Comparison of ENCODE assay signal across 8 cellular contexts in the genomic region with DNA sequence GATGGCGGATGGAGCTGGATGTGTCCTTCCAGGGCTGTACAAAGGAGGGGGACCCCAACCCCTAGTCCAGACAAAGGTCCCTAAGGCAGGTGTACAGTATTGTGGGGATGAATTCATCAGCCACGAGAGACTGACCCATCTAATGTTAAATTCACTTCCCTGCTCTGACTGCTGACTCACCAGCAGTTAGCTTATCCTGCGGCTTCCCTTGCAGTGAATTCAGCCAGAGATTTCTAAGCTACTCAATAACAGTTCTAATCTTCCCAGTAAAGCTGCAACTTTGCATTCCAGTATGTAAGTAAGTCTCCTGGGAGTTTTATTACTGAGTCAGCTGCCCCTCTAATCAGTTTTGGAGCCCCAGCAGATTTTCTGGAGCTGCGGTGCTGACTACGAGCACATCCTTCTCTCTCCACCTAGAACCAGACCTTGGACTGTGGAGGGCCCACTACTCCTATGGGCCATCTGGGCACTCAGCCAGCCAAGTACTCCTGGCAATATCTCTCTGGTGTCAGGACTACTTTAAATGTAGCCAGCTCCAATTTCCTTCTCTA. TPM values are rescaled to one million over a fixed set of nuclear protein-coding genes. Genes with fewer than 3 reads are reported as not detected.
DNase-seq lines count a peak whose midpoint lies in the region; ATAC-seq and TF ChIP-seq lines count a peak whose summit lies in the region.

No MANE protein-coding gene starts in this region.

- no peak for TF ChIP-seq POLR2A in gastrocnemius medialis (IDR thresholded peaks at IDR 0.05)

- H3K27me3 ChIP-seq in gastrocnemius medialis, result no peaks in the 10 kb centered on the region

- H3K4me3 ChIP-seq in SK-N-MC (peak overlapping the region; percentile 73), gastrocnemius medialis (peak overlapping the region in 3 of 4 donors; percentile 8 to 35 (median 13))

- in situ Hi-C loops in gastrocnemius medialis (cut with MboI; ENCODE audit: low sequenced_read_pairs in 4 of 4), result loop anchor here in 1 of 4 donors (25.0 kb wide), 1 partner anchor 764 kb away; a partner anchor contains a TSS

- H3K36me3 ChIP-seq in SK-N-MC (ENCODE audit: insufficient read depth, low read length) (no peaks in the 10 kb centered on the region), gastrocnemius medialis (no peaks in the 10 kb centered on the region)

- peaks cover 7% of the 10 kb centered on the region for H3K36me3 Mint-ChIP-seq in activated naive CD8-positive, alpha-beta T cell
- peaks cover 12% of the 10 kb centered on the region for H3K36me3 Mint-ChIP-seq in activated naive CD8-positive, alpha-beta T cell treated with anti-CD3 and anti-CD28 coated beads, Interleukin-2, amount 50 U/mL, for 24 hours (ENCODE audit: low read depth)

- no peak for DNase-seq in activated naive CD8-positive, alpha-beta T cell treated with anti-CD3 and anti-CD28 coated beads, Interleukin-2, amount 50 U/mL, for 24 hours
- DNase-seq in SK-N-MC (ENCODE audit: low read depth, low spot score) (peak; percentile 93), glomerular visceral epithelial cell (ENCODE audit: extremely low spot score) (peak; percentile 91), gastrocnemius medialis (peak in 1 of 2 donors; percentile 56)

- no peaks in the 10 kb centered on the region for H3K27me3 Mint-ChIP-seq in activated naive CD8-positive, alpha-beta T cell
- H3K27me3 Mint-ChIP-seq in activated naive CD8-positive, alpha-beta T cell treated with anti-CD3 and anti-CD28 coated beads, Interleukin-2, amount 50 U/mL, for 24 hours, result no peaks in the 10 kb centered on the region

- H3K9me3 ChIP-seq in SK-N-MC (ENCODE audit: low read depth, low read length), result no peaks in the 10 kb centered on the region
- no peaks in the 10 kb centered on the region for H3K9me3 ChIP-seq in gastrocnemius medialis

- no peak for ATAC-seq in activated naive CD8-positive, alpha-beta T cell treated with anti-CD3 and anti-CD28 coated beads, Interleukin-2, amount 50 U/mL, for 24 hours
- ATAC-seq in gastrocnemius medialis (peak; percentile 89 to 90), GM21717 (IDR thresholded peaks at IDR 0.05; ENCODE audit: unreplicated experiment) (no peak), HG02885 (IDR thresholded peaks at IDR 0.05; ENCODE audit: poor library complexity, unreplicated experiment) (no peak), HG02870 (IDR thresholded peaks at IDR 0.05; ENCODE audit: unreplicated experiment) (no peak)

- peaks cover 62 to 76% of the 10 kb centered on the region in 2 donors for H3K4me1 ChIP-seq in gastrocnemius medialis

- no peaks in the 10 kb centered on the region for H3K9me3 Mint-ChIP-seq in activated naive CD8-positive, alpha-beta T cell (ENCODE audit: low read depth)
- H3K9me3 Mint-ChIP-seq in activated naive CD8-positive, alpha-beta T cell treated with anti-CD3 and anti-CD28 coated beads, Interleukin-2, amount 50 U/mL, for 24 hours, result no peaks in the 10 kb centered on the region

- peaks cover 86% of the 10 kb centered on the region for H3K4me1 Mint-ChIP-seq in activated naive CD8-positive, alpha-beta T cell (ENCODE audit: low read depth)
- H3K4me1 Mint-ChIP-seq in activated naive CD8-positive, alpha-beta T cell treated with anti-CD3 and anti-CD28 coated beads, Interleukin-2, amount 50 U/mL, for 24 hours, result peaks cover 91% of the 10 kb centered on the region

- H3K27ac ChIP-seq in SK-N-MC (peak overlapping the region; percentile 94), gastrocnemius medialis (peak overlapping the region; percentile 76 to 92 (median 86))

- peak overlapping the region; percentile 35 for H3K27ac Mint-ChIP-seq in activated naive CD8-positive, alpha-beta T cell
- H3K27ac Mint-ChIP-seq in activated naive CD8-positive, alpha-beta T cell treated with anti-CD3 and anti-CD28 coated beads, Interleukin-2, amount 50 U/mL, for 24 hours, result no peak overlapping the region

- TF ChIP-seq CTCF in gastrocnemius medialis (IDR thresholded peaks at IDR 0.05 in 4 of 5, conservative IDR thresholded peaks at IDR 0.05 in 1 of 5), result no peak

- intact Hi-C loops in gastrocnemius medialis (cut with DNase I; ENCODE audit: low total_unique reads), result no loop called here

- no peak overlapping the region for H3K4me3 Mint-ChIP-seq in activated naive CD8-positive, alpha-beta T cell
- H3K4me3 Mint-ChIP-seq in activated naive CD8-positive, alpha-beta T cell treated with anti-CD3 and anti-CD28 coated beads, Interleukin-2, amount 50 U/mL, for 24 hours, result no peak overlapping the region

- peak overlapping the region; percentile 74 for H3K9ac ChIP-seq in SK-N-MC (ENCODE audit: insufficient read length)

RNA-seq across cellular contexts. Expression of a gene that starts 16.1 kb away (rescaled TPM):
- total RNA-seq in gastrocnemius medialis, result 10 to 100 TPM; 24.2 to 56.2 (median 42.7) TPM

Comparison
In these comparisons a context has a peak if more than half of its experiments do, and no peak if none do; other contexts are left out.
1. ATAC-seq: peak in gastrocnemius medialis (2 of 2); none in activated naive CD8-positive, alpha-beta T cell treated with anti-CD3 and anti-CD28 coated beads, Interleukin-2, amount 50 U/mL, for 24 hours (single experiment), GM21717 (single experiment), HG02885 (single experiment) and HG02870 (single experiment).